Comparison of ENCODE assay signal across 8 cellular contexts in genomic region chr11:67372993-67373915, GRCh38. TPM values are rescaled to one million over a fixed set of nuclear protein-coding genes. Genes with fewer than 3 reads are reported as not detected.
DNase-seq lines count a peak whose midpoint lies in the region; ATAC-seq and TF ChIP-seq lines count a peak whose summit lies in the region.

TSS of gene CLCF1 (minus strand) at chr11:67373598. CDS start at chr11:67373539, 59 bp downstream.

- no peaks in the 10 kb centered on the region for H4K20me1 ChIP-seq in OCI-LY7 (ENCODE audit: insufficient read depth, low read length)

- H3K27me3 ChIP-seq in neuronal stem cell (ENCODE audit: control insufficient read depth in 3 of 3, insufficient read depth in 3 of 3, low read depth in 1 of 3, low read length in 3 of 3) (peaks cover 0 to 12% (median 0%) of the 10 kb centered on the region in 3 experiments), aorta (ENCODE audit: control insufficient read depth in 1 of 2, insufficient read depth in 2 of 2, low read length in 1 of 2) (no peaks in the 10 kb centered on the region)

- H3K36me3 ChIP-seq in OCI-LY7 (ENCODE audit: insufficient read depth, low read length): no peaks in the 10 kb centered on the region
- H3K36me3 ChIP-seq in neuronal stem cell (replicated peaks in 1 of 2; ENCODE audit: control insufficient read depth in 2 of 2, insufficient read depth in 2 of 2, low read length in 2 of 2): no peaks in the 10 kb centered on the region
- no peaks in the 10 kb centered on the region for H3K36me3 ChIP-seq in aorta (ENCODE audit: control insufficient read depth in 1 of 2, insufficient read depth in 2 of 2, low read length in 1 of 2)

- POLR2A ChIA-PET in OCI-LY7 (lab: Charles Lee): interaction anchor here (0.6 to 1.2 kb wide), 2 partner anchors 8 to 19 kb away, joined by 4 to 7 read pairs; no protein-coding TSS in a partner anchor

- no peak within 1 kb of the TSS for H3K27ac ChIP-seq in OCI-LY7 (ENCODE audit: low read depth, low read length, poor library complexity, severe bottlenecking)
- H3K27ac ChIP-seq in neuronal stem cell (replicated peaks; ENCODE audit: low read length): peak within 1 kb of the TSS; percentile 73
- peak within 1 kb of the TSS; percentile 15 to 84 for H3K27ac ChIP-seq in aorta (ENCODE audit: low read depth in 1 of 2, low read length in 2 of 2)

- peak within 1 kb of the TSS; percentile 98 for H2BK5ac ChIP-seq in neuronal stem cell (ENCODE audit: low read length)

- H2BK120ac ChIP-seq in neuronal stem cell (ENCODE audit: low read depth, low read length): peak within 1 kb of the TSS; percentile 96

- WGBS in neuronal stem cell (ENCODE audit: extremely low coverage in 2 of 2, insufficient read length in 2 of 2, insufficient replicate concordance in 1 of 2), 2 donors: no CpG with 5 or more reads among the region's 88 CpGs
- WGBS in aorta, 2 donors: 1% methylated on average over 45 to 88 of the region's 88 CpGs

- peak within 1 kb of the TSS; percentile 22 for H2BK12ac ChIP-seq in neuronal stem cell (ENCODE audit: low read length)

- peak within 1 kb of the TSS; percentile 65 for H3K14ac ChIP-seq in neuronal stem cell (ENCODE audit: low read length)

- H2BK15ac ChIP-seq in neuronal stem cell (ENCODE audit: low read length): peak within 1 kb of the TSS; percentile 93

- H3K4me3 ChIP-seq in OCI-LY7 (ENCODE audit: low read depth, low read length, poor library complexity, severe bottlenecking) (peak within 1 kb of the TSS; percentile 67), neuronal stem cell (ENCODE audit: low read length in 2 of 2) (peak within 1 kb of the TSS; percentile 69 to 81), aorta (ENCODE audit: low read length in 2 of 2) (peak within 1 kb of the TSS; percentile 71 to 88)

- H2AK5ac ChIP-seq in neuronal stem cell (ENCODE audit: low read depth, low read length): peak within 1 kb of the TSS; percentile 75

- H3K9me2 ChIP-seq in OCI-LY7 (ENCODE audit: insufficient read depth, low read length): no peaks in the 10 kb centered on the region

- peaks cover 10% of the 10 kb centered on the region for H3K79me1 ChIP-seq in neuronal stem cell (ENCODE audit: low read depth, low read length)

- ATAC-seq in aorta (ENCODE audit: low FRiP score): peak; percentile 75

- TF ChIP-seq POLR2A in GM19099 (IDR thresholded peaks at IDR 0.05; ENCODE audit: extremely low read depth, insufficient read length, low read depth): peak; percentile 26

- H2AFZ ChIP-seq in OCI-LY7 (ENCODE audit: low read length): peak within 1 kb of the TSS; percentile 79
- peak within 1 kb of the TSS; percentile 87 for H2AFZ ChIP-seq in neuronal stem cell (ENCODE audit: low read length)

- H3K18ac ChIP-seq in neuronal stem cell (ENCODE audit: low read length): peak within 1 kb of the TSS; percentile 100

- CTCF ChIA-PET in OCI-LY7 (lab: Charles Lee; ENCODE audit: unreplicated experiment): interaction anchor here (0.7 to 2.3 kb wide), 3 partner anchors 16 to 27 kb away, joined by 3 to 12 read pairs (median 4); no protein-coding TSS in a partner anchor

- peak within 1 kb of the TSS; percentile 89 for H3K9ac ChIP-seq in neuronal stem cell (ENCODE audit: low read depth, low read length, poor library complexity)

- TF ChIP-seq CTCF in OCI-LY7 (conservative IDR thresholded peaks at IDR 0.05; ENCODE audit: low read length): no peak

- DNase-seq in A172 (ENCODE audit: low spot score) (peak; percentile 84), OCI-LY7 (ENCODE audit: low spot score) (peak; percentile 60), fibroblast of the conjunctiva (ENCODE audit: low read depth) (peak; percentile 70), neuronal stem cell (ENCODE audit: low spot score) (peak; percentile 65), aorta (peak; percentile 86 to 90), NCI-H1694 treated with DMSO at 0.1 percent for 48 hours (lab: John Stamatoyannopoulos, UW) (no peak)
- DNase-seq in activated T-helper 9 cell treated with anti-CD3 and anti-CD28 coated beads, Interleukin-2, amount 50 U/mL, for 16 hours (ENCODE audit: low read depth): peak; percentile 74

- H3K9me3 ChIP-seq in OCI-LY7 (ENCODE audit: low read length) (no peaks in the 10 kb centered on the region), neuronal stem cell (replicated peaks in 1 of 2; ENCODE audit: control insufficient read depth in 2 of 2, insufficient read depth in 1 of 2, low read depth in 1 of 2, low read length in 2 of 2) (no peaks in the 10 kb centered on the region), aorta (ENCODE audit: control insufficient read depth, low read length) (no peaks in the 10 kb centered on the region)

- intact Hi-C loops in OCI-LY7 (cut with micrococcal nuclease; ENCODE audit: unreplicated experiment): no loop called here
- intact Hi-C loops in aorta (cut with DNase I): loop anchor here in 1 of 2 donors (2.0 kb wide), 1 partner anchor 18 kb away; no protein-coding TSS in a partner anchor

- H4K91ac ChIP-seq in neuronal stem cell (ENCODE audit: low read depth, low read length, poor library complexity): no peak within 1 kb of the TSS

- peak within 1 kb of the TSS; percentile 82 for H3K4me2 ChIP-seq in OCI-LY7 (ENCODE audit: low read length)
- H3K4me2 ChIP-seq in neuronal stem cell (ENCODE audit: insufficient read depth, low read length, poor library complexity, severe bottlenecking): peak within 1 kb of the TSS; percentile 94

- no TSS peak for BruUV-seq in OCI-LY7 (replicated peaks; lab: Mats Ljungman, UMichigan)

- no peaks in the 10 kb centered on the region for H3K79me2 ChIP-seq in OCI-LY7 (ENCODE audit: insufficient read depth, low read depth, low read length)

- H3K4me1 ChIP-seq in OCI-LY7 (ENCODE audit: insufficient read depth, low read length, poor library complexity, severe bottlenecking): peaks cover 40% of the 10 kb centered on the region
- H3K4me1 ChIP-seq in neuronal stem cell (ENCODE audit: control insufficient read depth in 2 of 2, insufficient read depth in 1 of 2, low read depth in 1 of 2, low read length in 2 of 2): peaks cover 38 to 48% of the 10 kb centered on the region in 2 donors
- H3K4me1 ChIP-seq in aorta (ENCODE audit: control insufficient read depth in 1 of 2, insufficient read depth in 2 of 2, low read length in 2 of 2): no peaks in the 10 kb centered on the region

- peak within 1 kb of the TSS; percentile 95 for H3K23ac ChIP-seq in neuronal stem cell (ENCODE audit: low read depth, low read length, poor library complexity)

- no peak within 1 kb of the TSS for H3K4ac ChIP-seq in neuronal stem cell (ENCODE audit: low read length)

- H4K8ac ChIP-seq in neuronal stem cell (ENCODE audit: low read depth, low read length): no peak within 1 kb of the TSS

RNA-seq across cellular contexts. Expression of gene CLCF1, which starts in this region (rescaled TPM):
- 7.5 and 8.1 TPM in 2 replicates for total RNA-seq in A172 (2014; rRNA removed; shearing (Covaris generic))
- 0.35 and 0.67 TPM in 2 replicates for total RNA-seq in OCI-LY7 (2014; rRNA removed; shearing (Covaris generic))
- total RNA-seq in OCI-LY7 (2022) (0.34 TPM in 1 of 2 replicates, not detected in the other), aorta (10 to 100 TPM in 1 of 2 donors, 1 to 10 TPM in 1; 7.7 to 12.0 TPM)
- 3.4 TPM for polyA plus RNA-seq in neuronal stem cell (2013, experiment 1 of 2)
- 3.3 TPM for polyA plus RNA-seq in neuronal stem cell (2013, experiment 2 of 2)
- 10 to 100 TPM in 1 of 2 donors, 1 to 10 TPM in 1; 2.6 to 19.5 TPM for polyA plus RNA-seq in aorta

Comparison
In these comparisons a context has a peak if more than half of its experiments do, and no peak if none do; other contexts are left out.
1. Peak in DNase-seq, H3K4me3 ChIP-seq and H3K4me2 ChIP-seq in OCI-LY7; RNA of the gene not detected or under 1 TPM.